Comparison of ENCODE assay signal across 40 cellular contexts in genomic region chr12:102622618-102623017, GRCh38.
"Had no signal": no experiment of that assay in that cellular context is flagged by ENCODE, and none has a peak within 500 bp of the region (broad histone marks: within the 10 kb centered on the region; RNA-seq: fewer than 3 reads in every experiment).

No MANE protein-coding gene starts in this region.

- H3K36me3 Mint-ChIP-seq: activated naive CD4-positive, alpha-beta T cell treated with anti-CD3 and anti-CD28 coated beads, Interleukin-2, amount 10 ng/mL, durations not matched to agents 7 days and 5 days; activated naive CD4-positive, alpha-beta T cell treated with anti-CD3 and anti-CD28 coated beads, Interleukin-2, amount 50 U/mL, for 24 hours; activated naive CD4-positive, alpha-beta T cell treated with anti-CD3 and anti-CD28 coated beads, Interleukin-2, amount 50 U/mL, for 72 hours; activated naive CD8-positive, alpha-beta T cell; activated naive CD8-positive, alpha-beta T cell treated with anti-CD3 and anti-CD28 coated beads for 36 hours; activated naive CD8-positive, alpha-beta T cell treated with anti-CD3 and anti-CD28 coated beads, Interleukin-2, amount 10 ng/mL, durations not matched to agents 7 days and 5 days; brain had no signal

- DNase-seq: activated effector memory CD4-positive, alpha-beta T cell treated with anti-CD3 and anti-CD28 coated beads, Interleukin-2, amount 50 U/mL, for 16 hours; activated effector memory CD4-positive, alpha-beta T cell treated with Interleukin-2 at 50 U/mL for 16 hours; activated gamma-delta T cell; activated gamma-delta T cell treated with Interleukin-2 at 50 U/mL for 16 hours; activated naive CD4-positive, alpha-beta T cell; activated naive CD4-positive, alpha-beta T cell treated with anti-CD3 and anti-CD28 coated beads for 36 hours; activated naive CD4-positive, alpha-beta T cell treated with anti-CD3 and anti-CD28 coated beads, Interleukin-2, amount 10 ng/mL, durations not matched to agents 7 days and 5 days; activated naive CD4-positive, alpha-beta T cell treated with anti-CD3 and anti-CD28 coated beads, Interleukin-2, amount 50 U/mL, for 16 hours; activated naive CD4-positive, alpha-beta T cell treated with Interleukin-2 at 50 U/mL for 16 hours; activated naive CD8-positive, alpha-beta T cell treated with anti-CD3 and anti-CD28 coated beads for 36 hours; activated naive CD8-positive, alpha-beta T cell treated with anti-CD3 and anti-CD28 coated beads, Interleukin-2, amount 10 ng/mL, durations not matched to agents 7 days and 5 days; activated naive CD8-positive, alpha-beta T cell treated with anti-CD3 and anti-CD28 coated beads, Interleukin-2, amount 50 U/mL, for 24 hours; activated T-cell treated with anti-CD3 and anti-CD28 coated beads, Interleukin-2, amount 50 U/mL, for 1 hour; activated T-cell treated with anti-CD3 and anti-CD28 coated beads, Interleukin-2, amount 50 U/mL, for 24 hours; activated T-cell treated with anti-CD3 and anti-CD28 coated beads, Interleukin-2, amount 50 U/mL, for 4 hours; activated T-cell treated with anti-CD3 and anti-CD28 coated beads, Interleukin-2, amount 50 U/mL, for 48 hours; activated T-cell treated with anti-CD3 and anti-CD28 coated beads, Interleukin-2, amount 50 U/mL, for 72 hours; adrenal gland; amniotic stem cell; amygdala; anterior cingulate cortex; aorta; body of pancreas; brain microvascular endothelial cell; caudate nucleus; central memory CD4-positive, alpha-beta T cell; cerebellar nuclear complex had no signal

- H3K27ac ChIP-seq: adrenal gland, ascending aorta, body of pancreas, brain microvascular endothelial cell, breast epithelium, cardiac muscle cell had no signal

- H3K9me3 Mint-ChIP-seq: activated naive CD8-positive, alpha-beta T cell treated with anti-CD3 and anti-CD28 coated beads, Interleukin-2, amount 10 ng/mL, durations not matched to agents 7 days and 5 days had no signal

- H3K27ac Mint-ChIP-seq: activated naive CD4-positive, alpha-beta T cell treated with anti-CD3 and anti-CD28 coated beads for 36 hours; activated naive CD4-positive, alpha-beta T cell treated with anti-CD3 and anti-CD28 coated beads, Interleukin-2, amount 10 ng/mL, durations not matched to agents 7 days and 5 days; activated naive CD4-positive, alpha-beta T cell treated with anti-CD3 and anti-CD28 coated beads, Interleukin-2, amount 50 U/mL, for 24 hours; activated naive CD4-positive, alpha-beta T cell treated with anti-CD3 and anti-CD28 coated beads, Interleukin-2, amount 50 U/mL, for 72 hours; activated naive CD8-positive, alpha-beta T cell; activated naive CD8-positive, alpha-beta T cell treated with anti-CD3 and anti-CD28 coated beads for 36 hours; activated naive CD8-positive, alpha-beta T cell treated with anti-CD3 and anti-CD28 coated beads, Interleukin-2, amount 10 ng/mL, durations not matched to agents 7 days and 5 days; activated naive CD8-positive, alpha-beta T cell treated with anti-CD3 and anti-CD28 coated beads, Interleukin-2, amount 50 U/mL, for 24 hours; activated T-cell treated with anti-CD3 and anti-CD28 coated beads, Interleukin-2, amount 50 U/mL, for 24 hours; activated T-cell treated with anti-CD3 and anti-CD28 coated beads, Interleukin-2, amount 50 U/mL, for 72 hours; activated T-helper 1 cell treated with anti-CD3 and anti-CD28 coated beads, Interleukin-12 subunit alpha, Interleukin-12 subunit beta, Interleukin-2, Interleukin-4 antibody, amounts not matched to agents 30 ng/mL and 10 ng/mL and 1 ng/mL, durations not matched to agents 14 hours and 24 hours and 36 hours; activated T-helper 17 cell treated with anti-CD3 and anti-CD28 coated beads, Interleukin-2, amount 50 U/mL, for 72 hours; activated T-helper 2 cell treated with anti-CD3 and anti-CD28 coated beads, Interferon-gamma antibody, Interleukin-2, Interleukin-4, amounts not matched to agents 10 μg/mL and 5 μg/mL and 100 μg/mL, durations not matched to agents 14 hours and 24 hours and 36 hours; brain had no signal

- H3K4me1 Mint-ChIP-seq: activated naive CD4-positive, alpha-beta T cell treated with anti-CD3 and anti-CD28 coated beads, Interleukin-2, amount 10 ng/mL, durations not matched to agents 7 days and 5 days; activated naive CD4-positive, alpha-beta T cell treated with anti-CD3 and anti-CD28 coated beads, Interleukin-2, amount 50 U/mL, for 24 hours; activated naive CD8-positive, alpha-beta T cell treated with anti-CD3 and anti-CD28 coated beads for 36 hours; activated naive CD8-positive, alpha-beta T cell treated with anti-CD3 and anti-CD28 coated beads, Interleukin-2, amount 10 ng/mL, durations not matched to agents 7 days and 5 days; activated naive CD8-positive, alpha-beta T cell treated with anti-CD3 and anti-CD28 coated beads, Interleukin-2, amount 50 U/mL, for 24 hours; activated T-helper 17 cell treated with anti-CD3 and anti-CD28 coated beads, Interleukin-2, amount 50 U/mL, for 72 hours; brain; central memory CD8-positive, alpha-beta T cell had no signal

- H3K27me3 Mint-ChIP-seq: activated naive CD4-positive, alpha-beta T cell treated with anti-CD3 and anti-CD28 coated beads, Interleukin-2, amount 10 ng/mL, durations not matched to agents 7 days and 5 days; activated naive CD8-positive, alpha-beta T cell treated with anti-CD3 and anti-CD28 coated beads for 36 hours; activated naive CD8-positive, alpha-beta T cell treated with anti-CD3 and anti-CD28 coated beads, Interleukin-2, amount 10 ng/mL, durations not matched to agents 7 days and 5 days; activated T-helper 17 cell treated with anti-CD3 and anti-CD28 coated beads, Interleukin-2, amount 50 U/mL, for 72 hours; brain had no signal

- ATAC-seq: activated naive CD4-positive, alpha-beta T cell treated with anti-CD3 and anti-CD28 coated beads, Interleukin-2, amount 50 U/mL, for 72 hours; activated naive CD8-positive, alpha-beta T cell treated with anti-CD3 and anti-CD28 coated beads, Interleukin-2, amount 50 U/mL, for 24 hours; activated T-cell treated with anti-CD3 and anti-CD28 coated beads, Interleukin-2, amount 50 U/mL, for 4 hours; activated T-cell treated with anti-CD3 and anti-CD28 coated beads, Interleukin-2, amount 50 U/mL, for 72 hours; activated T-helper 17 cell treated with anti-CD3 and anti-CD28 coated beads, Interleukin-2, amount 50 U/mL, for 72 hours; body of pancreas had no signal

- H3K36me3 ChIP-seq: adrenal gland, ascending aorta, brain microvascular endothelial cell, breast epithelium, cardiac muscle cell had no signal

- FAIRE-seq: astrocyte, bronchial epithelial cell had no signal

- H3K4me3 Mint-ChIP-seq: activated naive CD4-positive, alpha-beta T cell treated with anti-CD3 and anti-CD28 coated beads for 36 hours; activated naive CD4-positive, alpha-beta T cell treated with anti-CD3 and anti-CD28 coated beads, Interleukin-2, amount 10 ng/mL, durations not matched to agents 7 days and 5 days; activated naive CD4-positive, alpha-beta T cell treated with anti-CD3 and anti-CD28 coated beads, Interleukin-2, amount 50 U/mL, for 24 hours; activated naive CD8-positive, alpha-beta T cell; activated naive CD8-positive, alpha-beta T cell treated with anti-CD3 and anti-CD28 coated beads for 36 hours; activated naive CD8-positive, alpha-beta T cell treated with anti-CD3 and anti-CD28 coated beads, Interleukin-2, amount 10 ng/mL, durations not matched to agents 7 days and 5 days; activated naive CD8-positive, alpha-beta T cell treated with anti-CD3 and anti-CD28 coated beads, Interleukin-2, amount 50 U/mL, for 24 hours; activated T-cell treated with anti-CD3 and anti-CD28 coated beads, Interleukin-2, amount 50 U/mL, for 24 hours; activated T-cell treated with anti-CD3 and anti-CD28 coated beads, Interleukin-2, amount 50 U/mL, for 4 hours; activated T-cell treated with anti-CD3 and anti-CD28 coated beads, Interleukin-2, amount 50 U/mL, for 72 hours; activated T-helper 1 cell treated with anti-CD3 and anti-CD28 coated beads, Interleukin-12 subunit alpha, Interleukin-12 subunit beta, Interleukin-2, Interleukin-4 antibody, amounts not matched to agents 30 ng/mL and 10 ng/mL and 1 ng/mL, durations not matched to agents 14 hours and 24 hours and 36 hours; activated T-helper 17 cell treated with anti-CD3 and anti-CD28 coated beads, Interleukin-2, amount 50 U/mL, for 72 hours; brain; central memory CD8-positive, alpha-beta T cell had no signal

- H3K4me1 ChIP-seq: adrenal gland, ascending aorta, body of pancreas, breast epithelium had no signal

- H3K27me3 ChIP-seq: adrenal gland, ascending aorta, body of pancreas, brain microvascular endothelial cell, breast epithelium, cardiac muscle cell had no signal

- H3K9me3 ChIP-seq: adrenal gland, ascending aorta, body of pancreas had no signal

- H3K4me3 ChIP-seq: adrenal gland, ascending aorta, body of pancreas, breast epithelium, cardiac muscle cell had no signal
